ENCODE assay signal across 8 cellular contexts in genomic region chr3:57227204-57227929, GRCh38. TPM values are rescaled to one million over a fixed set of nuclear protein-coding genes. Genes with fewer than 3 reads are reported as not detected.
DNase-seq lines count a peak whose midpoint lies in the region; ATAC-seq and TF ChIP-seq lines count a peak whose summit lies in the region.

TSS of gene APPL1 (plus strand) at chr3:57227729. CDS start at chr3:57227884, 155 bp downstream.

- peaks cover 13% of the 10 kb centered on the region for H3K4me1 ChIP-seq in iPS-18a (ENCODE audit: control insufficient read depth, low read depth, low read length)
- H3K4me1 ChIP-seq in skeletal muscle satellite cell (ENCODE audit: control insufficient read depth, insufficient read depth, low read length) = peaks cover 24% of the 10 kb centered on the region

- TF ChIP-seq CTCF in VCaP (conservative IDR thresholded peaks at IDR 0.05) = no peak; the same call in 1 of the 2 replicates

- H3K9ac ChIP-seq in iPS-18a (ENCODE audit: low read length) = peak within 1 kb of the TSS; percentile 51
- H3K9ac ChIP-seq in skeletal muscle satellite cell (ENCODE audit: low read depth, low read length) = peak within 1 kb of the TSS; percentile 84

- H3K9me3 ChIP-seq in iPS-18a (ENCODE audit: control insufficient read depth, low read depth, low read length) = no peaks in the 10 kb centered on the region
- no peaks in the 10 kb centered on the region for H3K9me3 ChIP-seq in skeletal muscle satellite cell (replicated peaks; ENCODE audit: low read length)

- H3K4me2 ChIP-seq in skeletal muscle satellite cell (ENCODE audit: low read length) = peak within 1 kb of the TSS; percentile 95

- DNase-seq in 8988T = peak; percentile 98
- peak; percentile 28 for DNase-seq in NCI-H2107 treated with DMSO at 0.1 percent for 48 hours (lab: John Stamatoyannopoulos, UW; ENCODE audit: unreplicated experiment)
- peak; percentile 91 to 94 for DNase-seq in T47D (ENCODE audit: low read depth in 1 of 2, low spot score in 1 of 2)

- H3K27ac ChIP-seq in VCaP (peak within 1 kb of the TSS; percentile 97), iPS-18a (ENCODE audit: low read length) (no peak within 1 kb of the TSS)

- ATAC-seq in GM18508 (IDR thresholded peaks at IDR 0.05; ENCODE audit: insufficient read depth, unreplicated experiment) = peak; percentile 64
- ATAC-seq in HG02981 (IDR thresholded peaks at IDR 0.05; ENCODE audit: unreplicated experiment) = peak; percentile 93

- peaks cover 20% of the 10 kb centered on the region for H3K27me3 ChIP-seq in iPS-18a (ENCODE audit: control insufficient read depth, insufficient read depth, low read length)
- no peaks in the 10 kb centered on the region for H3K27me3 ChIP-seq in skeletal muscle satellite cell (ENCODE audit: control insufficient read depth, insufficient read depth, low read length)

- in situ Hi-C loops in T47D (cut with HindIII; ENCODE audit: low pct_unique_long_range_greater_than_20kb, low sequenced_read_pairs) = no loop called here

- peak within 1 kb of the TSS; percentile 88 for H3K4me3 ChIP-seq in iPS-18a (ENCODE audit: low read length)
- peak within 1 kb of the TSS; percentile 95 for H3K4me3 ChIP-seq in skeletal muscle satellite cell (ENCODE audit: low read length)

- H3K36me3 ChIP-seq in iPS-18a (ENCODE audit: control insufficient read depth, low read depth, low read length) (no peaks in the 10 kb centered on the region), skeletal muscle satellite cell (ENCODE audit: insufficient read depth, low read length) (no peaks in the 10 kb centered on the region)

RNA-seq across cellular contexts. Expression of gene APPL1, which starts in this region (rescaled TPM):
- total RNA-seq in skeletal muscle satellite cell (2012; rRNA removed) = 40.8 and 48.3 TPM in 2 replicates

Comparison
In these comparisons a context has a peak if more than half of its experiments do, and no peak if none do; other contexts are left out.
1. DNase-seq: peak in every context shown above with its lines; median percentile 98 in 8988T; 92 in T47D; 28 in NCI-H2107 treated with DMSO at 0.1 percent for 48 hours.